ENCODE assay signal across 1 cellular context in genomic region chr18:50654658-50655550, GRCh38.
TF ChIP-seq lines count a peak whose summit lies in the region.

No MANE protein-coding gene starts in this region.

TF ChIP-seq in HepG2, 621 proteins besides CTCF, POLR2A, EP300 and RAD21 (continued from another document):
- TF ChIP-seq ARID5B (CRISPR knock-in tag; IDR thresholded peaks at IDR 0.05) = peak; percentile 29; the same call in 1 of the 2 replicates
- TF ChIP-seq ONECUT2 (CRISPR knock-in tag; IDR thresholded peaks at IDR 0.05) = no peak
- peak; percentile 54 for TF ChIP-seq PATZ1 (CRISPR knock-in tag; IDR thresholded peaks at IDR 0.05)
- 0 out of 2 replicates have a peak, but pooled peaks have one; percentile 14 for TF ChIP-seq ISL2 (CRISPR knock-in tag; IDR thresholded peaks at IDR 0.05)
- TF ChIP-seq CEBPB (IDR thresholded peaks at IDR 0.05; ENCODE audit: borderline replicate concordance, low read depth, low read length) = peak; percentile 46; the same call in 1 of the 2 replicates
- no peak for TF ChIP-seq SMARCE1 (IDR thresholded peaks at IDR 0.05; ENCODE audit: borderline replicate concordance)
- no peak for TF ChIP-seq BRCA1 (CRISPR knock-in tag; IDR thresholded peaks at IDR 0.05)
- peak; percentile 3; the same call in 1 of the 2 replicates for TF ChIP-seq ZNF687 (CRISPR knock-in tag; IDR thresholded peaks at IDR 0.05)
- TF ChIP-seq NCOA1 (CRISPR knock-in tag; IDR thresholded peaks at IDR 0.05) = no peak
- no peak for TF ChIP-seq SOX6 (IDR thresholded peaks at IDR 0.05)
- peak; percentile 82 for TF ChIP-seq SOX6 (CRISPR knock-in tag; IDR thresholded peaks at IDR 0.05)
- TF ChIP-seq SOX13 (IDR thresholded peaks at IDR 0.05) = no peak
- peak in 1 of 2 experiments; percentile 76; a peak in 2 of 4 replicates for TF ChIP-seq SOX13 (CRISPR knock-in tag; conservative IDR thresholded peaks at IDR 0.05 in 1 of 2, IDR thresholded peaks at IDR 0.05 in 1 of 2)
- no peak for TF ChIP-seq ZNF792 (CRISPR knock-in tag; IDR thresholded peaks at IDR 0.05)
